ENCODE assay signal across 8 cellular contexts in genomic region chr5:80255425-80255751, GRCh38. TPM values are rescaled to one million over a fixed set of nuclear protein-coding genes. Genes with fewer than 3 reads are reported as not detected.
DNase-seq lines count a peak whose midpoint lies in the region; ATAC-seq, FAIRE-seq and TF ChIP-seq lines count a peak whose summit lies in the region.

No MANE protein-coding gene starts in this region.

- peak overlapping the region; percentile 97 for H3K4me2 ChIP-seq in PC-9

- H3K27me3 ChIP-seq in PC-9 (ENCODE audit: insufficient read depth, low read depth) = no peaks in the 10 kb centered on the region
- H3K27me3 ChIP-seq in rectal smooth muscle tissue (ENCODE audit: control insufficient read depth, insufficient read depth, low read length) = no peaks in the 10 kb centered on the region

- peak overlapping the region; percentile 77 for H2AFZ ChIP-seq in PC-9

- FAIRE-seq in GM19239 (lab: Jason Lieb, UNC) = no peak

- CTCF ChIA-PET in PC-9 (lab: Charles Lee) = interaction anchor here (0.6 to 0.7 kb wide), 2 partner anchors 52 to 910 kb away, joined by 4 to 7 read pairs; no protein-coding TSS in a partner anchor

- H3K27ac ChIP-seq in PC-9 (peak overlapping the region; percentile 77), rectal smooth muscle tissue (ENCODE audit: low read depth, low read length) (peak overlapping the region; percentile 97)

- H3K9me3 ChIP-seq in PC-9 (ENCODE audit: insufficient read depth, low read depth) = no peaks in the 10 kb centered on the region

- H3K36me3 ChIP-seq in PC-9 (ENCODE audit: low read depth) = 0 out of 2 replicates have a peak, but pooled peaks cover 4% of the 10 kb centered on the region
- no peaks in the 10 kb centered on the region for H3K36me3 ChIP-seq in rectal smooth muscle tissue (ENCODE audit: control insufficient read depth, insufficient read depth, low read length)

- TF ChIP-seq CTCF in PC-9 (conservative IDR thresholded peaks at IDR 0.05) (no peak), astrocyte of the cerebellum (IDR thresholded peaks at IDR 0.05; ENCODE audit: low read depth, low read length, missing control alignments) (no peak)

- ATAC-seq in GM18858 (IDR thresholded peaks at IDR 0.05; ENCODE audit: unreplicated experiment) (peak; percentile 18), HG03097 (IDR thresholded peaks at IDR 0.05; ENCODE audit: low FRiP score, unreplicated experiment) (peak; percentile 23)

- peaks cover 23% of the 10 kb centered on the region for H3F3A ChIP-seq in PC-9 (ENCODE audit: insufficient read depth, low read depth)

- H3K9me2 ChIP-seq in PC-9 (ENCODE audit: insufficient read depth) = no peaks in the 10 kb centered on the region

- H3K9ac ChIP-seq in rectal smooth muscle tissue (ENCODE audit: low read length) = peak overlapping the region; percentile 25

- peaks cover 36% of the 10 kb centered on the region for H3K4me1 ChIP-seq in PC-9 (replicated peaks; ENCODE audit: insufficient read depth)
- peaks cover 8% of the 10 kb centered on the region for H3K4me1 ChIP-seq in rectal smooth muscle tissue (ENCODE audit: control insufficient read depth, insufficient read depth, low read length)

- H4K20me1 ChIP-seq in PC-9 (ENCODE audit: insufficient read depth) = peaks cover 31% of the 10 kb centered on the region

- intact Hi-C loops in PC-9 (cut with micrococcal nuclease; ENCODE audit: unreplicated experiment) = loop anchor here (1.0 to 5.0 kb wide), 2 partner anchors 8 to 163 kb away; no protein-coding TSS in a partner anchor

- POLR2A ChIA-PET in PC-9 (lab: Charles Lee; ENCODE audit: unreplicated experiment) = interaction anchor here (0.6 to 1.7 kb wide), 6 partner anchors 9 to 1212 kb away, joined by 3 to 19 read pairs (median 6); no protein-coding TSS in a partner anchor

- no TSS peak for BruUV-seq in PC-9 (replicated peaks; lab: Mats Ljungman, UMichigan)

- peaks cover 73% of the 10 kb centered on the region for H3K79me2 ChIP-seq in PC-9 (ENCODE audit: low read depth)

- in situ Hi-C loops in astrocyte of the cerebellum (cut with HindIII; ENCODE audit: low sequenced_read_pairs) = no loop called here

- DNase-seq in AG08395 (ENCODE audit: low spot score) (peak; percentile 71), PC-9 (peak; percentile 56 to 68), astrocyte of the cerebellum (ENCODE audit: low read depth) (no peak), hypothalamus (lab: John Stamatoyannopoulos, UW) (peak in 30 of 51 donors; percentile 23 to 77 (median 52)), GM19239 (ENCODE audit: insufficient read length, low spot score) (no peak)

- H3K4me3 ChIP-seq in PC-9 = peak overlapping the region; percentile 76
- H3K4me3 ChIP-seq in astrocyte of the cerebellum (ENCODE audit: low read depth, low read length) = peak overlapping the region; percentile 61
- peak overlapping the region; percentile 87 for H3K4me3 ChIP-seq in rectal smooth muscle tissue (ENCODE audit: low read length)

RNA-seq across cellular contexts. Expression of gene SERINC5, which starts 0.5 kb away (rescaled TPM):
- total RNA-seq in PC-9 (2021) = 68.8 and 77.7 TPM in 2 replicates

Comparison
In these comparisons a context has a peak if more than half of its experiments do, and no peak if none do; other contexts are left out.
1. DNase-seq: peak in AG08395 (single experiment), PC-9 (2 of 2) and hypothalamus (30 of 51); none in astrocyte of the cerebellum (single experiment) and GM19239 (single experiment).
2. Peak in every context shown above with its lines, with median percentiles within 50 percentile points of each other: H3K4me3 ChIP-seq.